Comparison of ENCODE assay signal across 13 cellular contexts in genomic region chr12:123056053-123056452, GRCh38.
DNase-seq lines count a peak whose midpoint lies in the region; ATAC-seq and TF ChIP-seq lines count a peak whose summit lies in the region.
"Had no signal": no experiment of that assay in that cellular context is flagged by ENCODE, and none has a peak within 500 bp of the region (broad histone marks: within the 10 kb centered on the region; RNA-seq: fewer than 3 reads in every experiment).

No MANE protein-coding gene starts in this region.

- ATAC-seq in GM21717 (IDR thresholded peaks at IDR 0.05; ENCODE audit: unreplicated experiment) (no peak), HG02840 (IDR thresholded peaks at IDR 0.05; ENCODE audit: low FRiP score, unreplicated experiment) (no peak)
- ATAC-seq: gastroesophageal sphincter; naive thymus-derived CD8-positive, alpha-beta T cell had no signal

- CTCF ChIA-PET in PC-9 (lab: Charles Lee), result interaction anchor here (0.5 to 0.8 kb wide), 2 partner anchors 12 to 142 kb away, joined by 3 to 12 read pairs; no protein-coding TSS in a partner anchor

- H3K4me2 ChIP-seq in PC-9, result peak overlapping the region; percentile 44

- H3K4me3 ChIP-seq in PC-9 (no peak overlapping the region), foreskin fibroblast (ENCODE audit: low read depth in 1 of 2, low read length in 2 of 2) (no peak overlapping the region), suprapubic skin (no peak overlapping the region)
- H3K4me3 ChIP-seq: gastroesophageal sphincter had no signal

- H3K4me1 ChIP-seq in PC-9 (replicated peaks; ENCODE audit: insufficient read depth) (peaks cover 18% of the 10 kb centered on the region), suprapubic skin (peaks cover 16% of the 10 kb centered on the region)

- TF ChIP-seq CTCF in PC-9 (conservative IDR thresholded peaks at IDR 0.05) (no peak), foreskin fibroblast (IDR thresholded peaks at IDR 0.05; ENCODE audit: low read depth, low read length) (no peak), suprapubic skin (IDR thresholded peaks at IDR 0.05) (no peak)

- H3K79me2 ChIP-seq in PC-9 (ENCODE audit: low read depth), result peaks cover 7% of the 10 kb centered on the region; the same call in 1 of the 2 replicates

- H3K9me2 ChIP-seq in PC-9 (ENCODE audit: insufficient read depth), result no peaks in the 10 kb centered on the region

- no peaks in the 10 kb centered on the region for H3K36me3 ChIP-seq in PC-9 (ENCODE audit: low read depth)
- no peaks in the 10 kb centered on the region for H3K36me3 ChIP-seq in suprapubic skin
- H3K36me3 ChIP-seq: gastroesophageal sphincter had no signal

- no peak overlapping the region for H3K27ac ChIP-seq in PC-9
- no peak overlapping the region for H3K27ac ChIP-seq in suprapubic skin

- TF ChIP-seq EP300 in suprapubic skin (IDR thresholded peaks at IDR 0.05), result no peak

- POLR2A ChIA-PET in PC-9 (lab: Charles Lee; ENCODE audit: unreplicated experiment), result interaction anchor here (0.7 to 0.8 kb wide), 2 partner anchors 14 to 21 kb away, joined by 3 to 4 read pairs; no protein-coding TSS in a partner anchor

- 80% methylated on average over 1 of the region's 8 CpGs for WGBS in suprapubic skin

- DNase-seq in DMS 273 (lab: John Stamatoyannopoulos, UW; ENCODE audit: unreplicated experiment), result peak; percentile 16
- DNase-seq in DMS 273 treated with DMSO at 0.1 percent for 48 hours (lab: John Stamatoyannopoulos, UW), result no peak
- DNase-seq in PC-9, result peak; percentile 60 to 80
- peak; percentile 44 to 69 for DNase-seq in foreskin fibroblast
- DNase-seq in renal cortical epithelial cell (ENCODE audit: low read depth), result peak; percentile 72
- DNase-seq in suprapubic skin (ENCODE audit: low spot score in 2 of 2), result no peak
- DNase-seq: 8988T; activated CD4-positive, alpha-beta T cell treated with anti-CD3 and anti-CD28 coated beads, Interleukin-2, amount 50 U/mL, for 4 hours; kidney glomerular epithelial cell; naive thymus-derived CD8-positive, alpha-beta T cell had no signal

- H3K27me3 ChIP-seq in PC-9 (ENCODE audit: insufficient read depth, low read depth) (no peaks in the 10 kb centered on the region), suprapubic skin (no peaks in the 10 kb centered on the region)
- H3K27me3 ChIP-seq: gastroesophageal sphincter had no signal

- H3K9me3 ChIP-seq in PC-9 (ENCODE audit: insufficient read depth, low read depth), result no peaks in the 10 kb centered on the region
- no peaks in the 10 kb centered on the region for H3K9me3 ChIP-seq in suprapubic skin
- H3K9me3 ChIP-seq: gastroesophageal sphincter had no signal

- intact Hi-C loops in PC-9 (cut with micrococcal nuclease; ENCODE audit: unreplicated experiment), result loop anchor here (2.0 kb wide), 1 partner anchor 15 kb away; no protein-coding TSS in a partner anchor

- no peak overlapping the region for H2AFZ ChIP-seq in PC-9

- H3F3A ChIP-seq in PC-9 (ENCODE audit: insufficient read depth, low read depth), result peaks cover 4% of the 10 kb centered on the region; the same call in 1 of the 2 replicates

- no peaks in the 10 kb centered on the region for H4K20me1 ChIP-seq in PC-9 (ENCODE audit: insufficient read depth)

- TF ChIP-seq POLR2A in suprapubic skin (IDR thresholded peaks at IDR 0.05), result no peak

- no TSS peak for BruUV-seq in PC-9 (replicated peaks; lab: Mats Ljungman, UMichigan)

Comparison
In these comparisons a context has a peak if more than half of its experiments do, and no peak if none do; other contexts are left out.
1. DNase-seq: peak in DMS 273 (single experiment), PC-9 (2 of 2), foreskin fibroblast (2 of 2) and renal cortical epithelial cell (single experiment); none in DMS 273 treated with DMSO at 0.1 percent for 48 hours (single experiment) and suprapubic skin (0 of 2).